Comparison of ENCODE assay signal across 10 cellular contexts in genomic region chr11:124760806-124761205, GRCh38. TPM values are rescaled to one million over a fixed set of nuclear protein-coding genes. Genes with fewer than 3 reads are reported as not detected.
DNase-seq lines count a peak whose midpoint lies in the region; ATAC-seq, FAIRE-seq and TF ChIP-seq lines count a peak whose summit lies in the region.
"Had no signal": no experiment of that assay in that cellular context is flagged by ENCODE, and none has a peak within 500 bp of the region (broad histone marks: within the 10 kb centered on the region; RNA-seq: fewer than 3 reads in every experiment).

No MANE protein-coding gene starts in this region.

- no peak overlapping the region for H3K23ac ChIP-seq in trophoblast cell (ENCODE audit: low read length)

- H4K8ac ChIP-seq in trophoblast cell (ENCODE audit: low read depth, low read length) = no peak overlapping the region

- H3K27ac ChIP-seq in kidney (ENCODE audit: low read depth in 2 of 2, low read length in 2 of 2) (peak overlapping the region; percentile 90 to 91), skin epidermis (peak overlapping the region in 18 of 21 experiments; percentile 14 to 86 (median 64)), foreskin keratinocyte (no peak overlapping the region), trophoblast cell (ENCODE audit: low read depth, low read length) (no peak overlapping the region)

- no peak for FAIRE-seq in kidney (lab: Jason Lieb, UNC)

- no peak overlapping the region for H4K12ac ChIP-seq in trophoblast cell (ENCODE audit: low read depth, low read length)

- H4K91ac ChIP-seq in trophoblast cell (ENCODE audit: low read depth, low read length) = no peak overlapping the region

- BruUV-seq in Calu3 (replicated peaks; lab: Mats Ljungman, UMichigan) = no TSS peak

- H3K18ac ChIP-seq in trophoblast cell (ENCODE audit: low read length) = no peak overlapping the region

- no peak overlapping the region for H2AFZ ChIP-seq in trophoblast cell (ENCODE audit: insufficient read depth, low read length, poor library complexity)

- H3K14ac ChIP-seq in trophoblast cell (ENCODE audit: low read length) = no peak overlapping the region

- no peak overlapping the region for H3K4ac ChIP-seq in trophoblast cell (ENCODE audit: low read depth, low read length)

- H3K36me3 Mint-ChIP-seq in activated CD4-positive, alpha-beta memory T cell treated with anti-CD3 and anti-CD28 coated beads for 36 hours = no peaks in the 10 kb centered on the region
- peaks cover 16% of the 10 kb centered on the region for H3K36me3 Mint-ChIP-seq in Calu3 (ENCODE audit: insufficient read depth, unreplicated experiment)
- H3K36me3 Mint-ChIP-seq: activated naive CD4-positive, alpha-beta T cell treated with anti-CD3 and anti-CD28 coated beads, Interleukin-2, amount 50 U/mL, for 72 hours had no signal

- peaks cover 73% of the 10 kb centered on the region for H3K27me3 ChIP-seq in foreskin keratinocyte
- peaks cover 67% of the 10 kb centered on the region for H3K27me3 ChIP-seq in trophoblast cell (ENCODE audit: insufficient read depth, low read length)

- H3K36me3 ChIP-seq in kidney (ENCODE audit: control insufficient read depth in 1 of 2, insufficient read depth in 2 of 2, low read length in 2 of 2) (peaks cover 0 to 1% of the 10 kb centered on the region in 2 donors), trophoblast cell (ENCODE audit: control insufficient read depth in 1 of 2, insufficient read depth in 2 of 2, low read length in 2 of 2) (no peaks in the 10 kb centered on the region)

- CTCF ChIA-PET in activated CD4-positive, alpha-beta memory T cell treated with anti-CD3 and anti-CD28 coated beads for 36 hours (lab: Charles Lee) = interaction anchor here (0.7 to 9.3 kb wide), 6 partner anchors 15 to 141 kb away, joined by 3 to 107 read pairs (median 24); partner anchors contain the start of gene MSANTD2
- CTCF ChIA-PET in Calu3 (lab: Charles Lee) = interaction anchor here (2.9 kb wide), 1 partner anchor 14 kb away, joined by 13 read pairs; no protein-coding TSS in a partner anchor

- WGBS in trophoblast cell (ENCODE audit: extremely low coverage, insufficient coverage, insufficient read length) = no CpG with 5 or more reads among the region's 3 CpGs

- TF ChIP-seq CTCF in GM10266 (IDR thresholded peaks at IDR 0.05; ENCODE audit: control insufficient read depth, insufficient read depth, low read depth, missing control alignments) = no peak
- no peak for TF ChIP-seq CTCF in kidney (IDR thresholded peaks at IDR 0.05; ENCODE audit: borderline replicate concordance, extremely low read depth, insufficient read depth)
- TF ChIP-seq CTCF in foreskin keratinocyte (conservative IDR thresholded peaks at IDR 0.05) = no peak
- TF ChIP-seq CTCF in Calu3 (IDR thresholded peaks at IDR 0.05; ENCODE audit: unreplicated experiment) = no peak

- no peak overlapping the region for H2BK120ac ChIP-seq in trophoblast cell (ENCODE audit: insufficient read depth, low read length, poor library complexity)

- no peaks in the 10 kb centered on the region for H3K9me3 Mint-ChIP-seq in activated CD4-positive, alpha-beta memory T cell treated with anti-CD3 and anti-CD28 coated beads for 36 hours
- H3K9me3 Mint-ChIP-seq in Calu3 (ENCODE audit: low read depth, unreplicated experiment) = no peaks in the 10 kb centered on the region
- H3K9me3 Mint-ChIP-seq: activated naive CD4-positive, alpha-beta T cell treated with anti-CD3 and anti-CD28 coated beads, Interleukin-2, amount 50 U/mL, for 72 hours had no signal

- H3K4me3 Mint-ChIP-seq in activated CD4-positive, alpha-beta memory T cell treated with anti-CD3 and anti-CD28 coated beads for 36 hours = peak overlapping the region; percentile 12
- no peak overlapping the region for H3K4me3 Mint-ChIP-seq in Calu3 (ENCODE audit: low read depth, unreplicated experiment)

- POLR2A ChIA-PET in activated CD4-positive, alpha-beta memory T cell treated with anti-CD3 and anti-CD28 coated beads for 36 hours (lab: Charles Lee) = interaction anchor here (0.6 kb wide), 1 partner anchor 27 kb away, joined by 5 read pairs; no protein-coding TSS in a partner anchor

- H3K4me1 ChIP-seq in kidney (ENCODE audit: control insufficient read depth in 1 of 2, insufficient read depth in 1 of 2, low read depth in 1 of 2, low read length in 2 of 2) (peaks cover 20 to 25% of the 10 kb centered on the region in 2 donors), foreskin keratinocyte (no peaks in the 10 kb centered on the region), trophoblast cell (ENCODE audit: control insufficient read depth in 1 of 2, insufficient read depth in 2 of 2, low read length in 2 of 2) (peaks cover 16 to 37% of the 10 kb centered on the region in 2 experiments)

- H3K4me1 Mint-ChIP-seq in activated CD4-positive, alpha-beta memory T cell treated with anti-CD3 and anti-CD28 coated beads for 36 hours (ENCODE audit: low read depth) = peaks cover 19% of the 10 kb centered on the region
- H3K4me1 Mint-ChIP-seq in Calu3 (ENCODE audit: low read depth, unreplicated experiment) = peaks cover 8% of the 10 kb centered on the region

- no peak overlapping the region for H3K4me2 ChIP-seq in trophoblast cell (ENCODE audit: low read length)

- peak overlapping the region; percentile 17 to 76 for H3K9ac ChIP-seq in kidney (ENCODE audit: low read length in 2 of 2)
- no peak overlapping the region for H3K9ac ChIP-seq in trophoblast cell (ENCODE audit: low read length)

- no peaks in the 10 kb centered on the region for H3K9me3 ChIP-seq in kidney (ENCODE audit: control insufficient read depth in 1 of 2, low read length in 2 of 2)
- H3K9me3 ChIP-seq in trophoblast cell (ENCODE audit: insufficient read depth, low read depth, low read length) = peaks cover 8% of the 10 kb centered on the region

- DNase-seq in GM10266 (ENCODE audit: extremely low spot score) (peak; percentile 18), kidney (no peak), NCI-H748 (lab: John Stamatoyannopoulos, UW; ENCODE audit: unreplicated experiment) (no peak), foreskin keratinocyte (no peak), Calu3 (no peak), trophoblast cell (no peak)
- DNase-seq in activated CD4-positive, alpha-beta memory T cell treated with anti-CD3 and anti-CD28 coated beads for 36 hours = no peak
- DNase-seq: NCI-H187 had no signal

- no peak for ATAC-seq in foreskin keratinocyte
- ATAC-seq: activated naive CD4-positive, alpha-beta T cell treated with anti-CD3 and anti-CD28 coated beads, Interleukin-2, amount 50 U/mL, for 72 hours had no signal

- peak overlapping the region; percentile 61 to 72 for H3K4me3 ChIP-seq in kidney (ENCODE audit: low read length in 2 of 2)
- peak overlapping the region; percentile 9 to 45 (median 41) for H3K4me3 ChIP-seq in skin epidermis
- H3K4me3 ChIP-seq in trophoblast cell (ENCODE audit: low read depth, low read length) = no peak overlapping the region

- H3K27ac Mint-ChIP-seq in activated CD4-positive, alpha-beta memory T cell treated with anti-CD3 and anti-CD28 coated beads for 36 hours = no peak overlapping the region
- no peak overlapping the region for H3K27ac Mint-ChIP-seq in Calu3 (ENCODE audit: unreplicated experiment)
- H3K27ac Mint-ChIP-seq: activated naive CD4-positive, alpha-beta T cell treated with anti-CD3 and anti-CD28 coated beads, Interleukin-2, amount 50 U/mL, for 72 hours had no signal

- H3K79me2 ChIP-seq in trophoblast cell (ENCODE audit: control insufficient read depth, insufficient read depth, low read length, poor library complexity) = no peaks in the 10 kb centered on the region

- H3K79me1 ChIP-seq in trophoblast cell (ENCODE audit: low read length) = peaks cover 2% of the 10 kb centered on the region

- no peak overlapping the region for H2AK5ac ChIP-seq in trophoblast cell (ENCODE audit: low read length)

- intact Hi-C loops in activated CD4-positive, alpha-beta memory T cell treated with anti-CD3 and anti-CD28 coated beads for 36 hours (cut with micrococcal nuclease) = loop anchor here (5.0 kb wide), 2 partner anchors 106 to 359 kb away; partner anchors contain the start of gene ROBO3
- intact Hi-C loops in kidney (cut with DNase I) (loop anchor here (5.0 kb wide), 1 partner anchor 89 kb away; the partner anchor contains the start of genes SIAE and SPA17), Calu3 (cut with micrococcal nuclease; ENCODE audit: unreplicated experiment) (loop anchor here (5.0 kb wide), 1 partner anchor 36 kb away; no protein-coding TSS in a partner anchor)

- H2BK5ac ChIP-seq in trophoblast cell (ENCODE audit: low read depth, low read length, poor library complexity) = no peak overlapping the region

- peaks cover 50% of the 10 kb centered on the region for H3K27me3 Mint-ChIP-seq in activated CD4-positive, alpha-beta memory T cell treated with anti-CD3 and anti-CD28 coated beads for 36 hours
- no peaks in the 10 kb centered on the region for H3K27me3 Mint-ChIP-seq in Calu3 (ENCODE audit: unreplicated experiment)

- H2BK12ac ChIP-seq in trophoblast cell (ENCODE audit: low read length) = no peak overlapping the region

RNA-seq across cellular contexts. Expression of gene ESAM, which starts 1.3 kb away (rescaled TPM):
- under 1 TPM; 0.64 to 0.75 TPM for total RNA-seq in activated CD4-positive, alpha-beta memory T cell treated with anti-CD3 and anti-CD28 coated beads for 36 hours
- total RNA-seq in kidney = 63.0 TPM
- 85.8 TPM for polyA plus RNA-seq in kidney (ENCODE audit: insufficient read depth, low read depth, low replicate concordance)
- not detected in 2 replicates for total RNA-seq in foreskin keratinocyte
- not detected in 2 replicates for polyA plus RNA-seq in foreskin keratinocyte
- total RNA-seq in Calu3 (2022) = 1.0 and 1.1 TPM in 2 replicates
- polyA plus RNA-seq in trophoblast cell (2013) = 4.6 and 4.8 TPM in 2 replicates

RNA-seq across cellular contexts. Expression of gene VSIG2, which starts 8.8 kb away (rescaled TPM):
- under 1 TPM; 0.31 to 0.34 TPM for total RNA-seq in activated CD4-positive, alpha-beta memory T cell treated with anti-CD3 and anti-CD28 coated beads for 36 hours
- total RNA-seq in kidney (3.9 TPM), foreskin keratinocyte (not detected in 2 replicates), Calu3 (2022) (not detected in 2 replicates)
- polyA plus RNA-seq in kidney (ENCODE audit: insufficient read depth, low read depth, low replicate concordance) (11.7 TPM), foreskin keratinocyte (not detected in 2 replicates)
- polyA plus RNA-seq in trophoblast cell (2013) = 0.04 TPM in 1 of 2 replicates, not detected in the other
- total RNA-seq: activated naive CD4-positive, alpha-beta T cell treated with anti-CD3 and anti-CD28 coated beads, Interleukin-2, amount 50 U/mL, for 72 hours had no signal

RNA-seq across cellular contexts. Expression of gene NRGN, which starts 21.1 kb away (rescaled TPM):
- 10 to 100 TPM; 15.3 to 17.0 TPM for total RNA-seq in activated CD4-positive, alpha-beta memory T cell treated with anti-CD3 and anti-CD28 coated beads for 36 hours
- total RNA-seq in kidney (17.9 TPM), foreskin keratinocyte (4.2 and 4.4 TPM in 2 replicates), Calu3 (2022) (5.8 and 6.0 TPM in 2 replicates)
- polyA plus RNA-seq in kidney (ENCODE audit: insufficient read depth, low read depth, low replicate concordance) (55.9 TPM), foreskin keratinocyte (10.6 and 11.1 TPM in 2 replicates)
- 0.63 and 0.67 TPM in 2 replicates for polyA plus RNA-seq in trophoblast cell (2013)

RNA-seq across cellular contexts. Expression of gene MSANTD2, which starts 39.4 kb away (rescaled TPM):
- 1 to 10 TPM; 6.1 to 6.4 TPM for total RNA-seq in activated CD4-positive, alpha-beta memory T cell treated with anti-CD3 and anti-CD28 coated beads for 36 hours
- 16.4 TPM for total RNA-seq in kidney
- polyA plus RNA-seq in kidney (ENCODE audit: insufficient read depth, low read depth, low replicate concordance) = 6.5 TPM
- total RNA-seq in foreskin keratinocyte = 5.4 and 6.1 TPM in 2 replicates
- polyA plus RNA-seq in foreskin keratinocyte = 3.0 and 4.0 TPM in 2 replicates
- total RNA-seq in Calu3 (2022) = 12.6 and 13.0 TPM in 2 replicates
- polyA plus RNA-seq in trophoblast cell (2013) = 8.2 and 8.7 TPM in 2 replicates

Comparison
In these comparisons a context has a peak if more than half of its experiments do, and no peak if none do; other contexts are left out.
1. H3K27ac ChIP-seq: peak in kidney (2 of 2) and skin epidermis (18 of 21); none in foreskin keratinocyte (single experiment) and trophoblast cell (single experiment).
2. RNA of gene ESAM, which starts 1.3 kb away (total RNA-seq): 63.0 TPM in kidney (single experiment); 1.0 to 1.1 TPM in Calu3, 0.64 to 0.75 TPM in activated CD4-positive, alpha-beta memory T cell treated with anti-CD3 and anti-CD28 coated beads for 36 hours and not detected in foreskin keratinocyte; every median in the first group is over 10 times any median in the second.